Comparison of ENCODE assay signal across 10 cellular contexts in the genomic region with DNA sequence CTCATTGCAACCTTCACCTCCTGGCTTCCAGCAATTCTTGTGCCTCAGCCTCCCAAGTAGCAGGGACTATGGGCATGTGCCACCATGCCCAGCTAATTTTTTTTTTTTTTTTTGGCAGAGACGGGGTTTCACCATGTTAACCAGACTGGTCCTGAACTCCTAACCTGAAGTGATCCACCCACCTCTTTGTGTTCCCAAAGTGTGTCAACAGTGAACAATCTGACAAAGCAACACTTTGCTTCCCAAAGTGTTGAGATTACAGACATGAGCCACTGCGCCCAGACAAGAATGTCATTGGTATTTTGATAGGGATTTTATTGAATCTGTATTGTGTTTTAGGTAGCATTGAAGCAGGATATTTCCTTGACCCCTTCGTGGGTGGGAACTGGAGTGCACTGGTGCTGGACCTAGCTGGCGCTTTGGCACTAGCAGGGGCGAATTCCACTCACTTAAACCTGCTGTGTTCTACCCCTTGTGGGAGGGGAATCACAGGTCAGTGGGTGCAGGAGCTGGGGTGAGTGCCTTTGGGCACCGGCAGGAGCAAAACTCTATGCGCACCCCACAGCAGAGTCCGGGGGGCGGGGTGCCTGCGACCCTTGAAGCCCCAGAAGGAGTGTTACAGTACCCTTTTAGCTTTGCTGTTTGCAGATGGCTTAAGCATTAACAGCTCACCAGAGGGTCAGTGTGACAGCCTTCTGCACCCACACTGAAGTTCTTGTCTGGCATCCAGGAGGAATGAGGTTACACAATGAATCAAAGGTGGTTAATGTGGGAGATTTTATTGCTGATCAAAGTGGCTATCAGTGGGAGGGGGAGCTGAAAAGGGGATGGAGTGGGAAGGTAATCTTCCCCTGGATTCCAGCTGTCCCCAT. TPM values are rescaled to one million over a fixed set of nuclear protein-coding genes. Genes with fewer than 3 reads are reported as not detected.
"Had no signal": no experiment of that assay in that cellular context is flagged by ENCODE, and none has a peak within 500 bp of the region (broad histone marks: within the 10 kb centered on the region; RNA-seq: fewer than 3 reads in every experiment).

No MANE protein-coding gene starts in this region.

- FAIRE-seq: H1, H54, K562 had no signal

- DNase-seq: H9, HCEC 1CT, IMR-90, KG1 had no signal

- ATAC-seq: GM23338, K562 had no signal

- H3K4me3 ChIP-seq: GM23338, K562 had no signal

- H3K27ac ChIP-seq: HL-60 had no signal

RNA-seq across cellular contexts. Expression of a gene that starts 21.9 kb away (rescaled TPM):
- total RNA-seq: HT1080, IMR-90 had no signal
